36 cellular contexts compared by ENCODE assay signal in genomic region chr6:85255661-85256060, GRCh38.
"Had no signal": no experiment of that assay in that cellular context is flagged by ENCODE, and none has a peak within 500 bp of the region (broad histone marks: within the 10 kb centered on the region; RNA-seq: fewer than 3 reads in every experiment).

No MANE protein-coding gene starts in this region.

- H3K9me3 Mint-ChIP-seq: activated naive CD4-positive, alpha-beta T cell treated with anti-CD3 and anti-CD28 coated beads, Interleukin-2, amount 50 U/mL, for 24 hours; activated naive CD8-positive, alpha-beta T cell treated with anti-CD3 and anti-CD28 coated beads, Interleukin-2, amount 10 ng/mL, durations not matched to agents 7 days and 5 days; activated T-cell treated with anti-CD3 and anti-CD28 coated beads, Interleukin-2, amount 50 U/mL, for 4 hours; activated T-helper 2 cell treated with anti-CD3 and anti-CD28 coated beads, Interferon-gamma antibody, Interleukin-2, Interleukin-4, amounts not matched to agents 10 μg/mL and 5 μg/mL and 100 μg/mL, durations not matched to agents 14 hours and 24 hours and 36 hours had no signal

- H3K4me1 Mint-ChIP-seq: activated naive CD4-positive, alpha-beta T cell treated with anti-CD3 and anti-CD28 coated beads, Interleukin-2, amount 10 ng/mL, durations not matched to agents 7 days and 5 days; activated naive CD4-positive, alpha-beta T cell treated with anti-CD3 and anti-CD28 coated beads, Interleukin-2, amount 50 U/mL, for 24 hours; activated naive CD8-positive, alpha-beta T cell treated with anti-CD3 and anti-CD28 coated beads for 36 hours; activated naive CD8-positive, alpha-beta T cell treated with anti-CD3 and anti-CD28 coated beads, Interleukin-2, amount 10 ng/mL, durations not matched to agents 7 days and 5 days; activated naive CD8-positive, alpha-beta T cell treated with anti-CD3 and anti-CD28 coated beads, Interleukin-2, amount 50 U/mL, for 24 hours; activated T-helper 17 cell treated with anti-CD3 and anti-CD28 coated beads, Interleukin-2, amount 50 U/mL, for 72 hours; central memory CD8-positive, alpha-beta T cell had no signal

- H3K27me3 Mint-ChIP-seq: activated naive CD4-positive, alpha-beta T cell treated with anti-CD3 and anti-CD28 coated beads, Interleukin-2, amount 10 ng/mL, durations not matched to agents 7 days and 5 days; activated naive CD8-positive, alpha-beta T cell treated with anti-CD3 and anti-CD28 coated beads for 36 hours; activated naive CD8-positive, alpha-beta T cell treated with anti-CD3 and anti-CD28 coated beads, Interleukin-2, amount 10 ng/mL, durations not matched to agents 7 days and 5 days; brain had no signal

- H3K36me3 Mint-ChIP-seq: activated naive CD4-positive, alpha-beta T cell treated with anti-CD3 and anti-CD28 coated beads, Interleukin-2, amount 10 ng/mL, durations not matched to agents 7 days and 5 days; activated naive CD4-positive, alpha-beta T cell treated with anti-CD3 and anti-CD28 coated beads, Interleukin-2, amount 50 U/mL, for 24 hours; activated naive CD8-positive, alpha-beta T cell treated with anti-CD3 and anti-CD28 coated beads for 36 hours; activated naive CD8-positive, alpha-beta T cell treated with anti-CD3 and anti-CD28 coated beads, Interleukin-2, amount 10 ng/mL, durations not matched to agents 7 days and 5 days; brain had no signal

- H3K27ac Mint-ChIP-seq: activated naive CD4-positive, alpha-beta T cell treated with anti-CD3 and anti-CD28 coated beads for 36 hours; activated naive CD4-positive, alpha-beta T cell treated with anti-CD3 and anti-CD28 coated beads, Interleukin-2, amount 10 ng/mL, durations not matched to agents 7 days and 5 days; activated naive CD4-positive, alpha-beta T cell treated with anti-CD3 and anti-CD28 coated beads, Interleukin-2, amount 50 U/mL, for 24 hours; activated naive CD4-positive, alpha-beta T cell treated with anti-CD3 and anti-CD28 coated beads, Interleukin-2, amount 50 U/mL, for 72 hours; activated naive CD8-positive, alpha-beta T cell; activated naive CD8-positive, alpha-beta T cell treated with anti-CD3 and anti-CD28 coated beads for 36 hours; activated naive CD8-positive, alpha-beta T cell treated with anti-CD3 and anti-CD28 coated beads, Interleukin-2, amount 10 ng/mL, durations not matched to agents 7 days and 5 days; activated naive CD8-positive, alpha-beta T cell treated with anti-CD3 and anti-CD28 coated beads, Interleukin-2, amount 50 U/mL, for 24 hours; activated T-cell treated with anti-CD3 and anti-CD28 coated beads, Interleukin-2, amount 50 U/mL, for 24 hours; activated T-cell treated with anti-CD3 and anti-CD28 coated beads, Interleukin-2, amount 50 U/mL, for 72 hours; activated T-helper 1 cell treated with anti-CD3 and anti-CD28 coated beads, Interleukin-12 subunit alpha, Interleukin-12 subunit beta, Interleukin-2, Interleukin-4 antibody, amounts not matched to agents 30 ng/mL and 10 ng/mL and 1 ng/mL, durations not matched to agents 14 hours and 24 hours and 36 hours; activated T-helper 17 cell treated with anti-CD3 and anti-CD28 coated beads, Interleukin-2, amount 50 U/mL, for 72 hours; activated T-helper 2 cell treated with anti-CD3 and anti-CD28 coated beads, Interferon-gamma antibody, Interleukin-2, Interleukin-4, amounts not matched to agents 10 μg/mL and 5 μg/mL and 100 μg/mL, durations not matched to agents 14 hours and 24 hours and 36 hours; brain had no signal

- H3K4me3 Mint-ChIP-seq: activated naive CD4-positive, alpha-beta T cell treated with anti-CD3 and anti-CD28 coated beads for 36 hours; activated naive CD4-positive, alpha-beta T cell treated with anti-CD3 and anti-CD28 coated beads, Interleukin-2, amount 10 ng/mL, durations not matched to agents 7 days and 5 days; activated naive CD4-positive, alpha-beta T cell treated with anti-CD3 and anti-CD28 coated beads, Interleukin-2, amount 50 U/mL, for 24 hours; activated naive CD8-positive, alpha-beta T cell; activated naive CD8-positive, alpha-beta T cell treated with anti-CD3 and anti-CD28 coated beads for 36 hours; activated naive CD8-positive, alpha-beta T cell treated with anti-CD3 and anti-CD28 coated beads, Interleukin-2, amount 10 ng/mL, durations not matched to agents 7 days and 5 days; activated naive CD8-positive, alpha-beta T cell treated with anti-CD3 and anti-CD28 coated beads, Interleukin-2, amount 50 U/mL, for 24 hours; activated T-cell treated with anti-CD3 and anti-CD28 coated beads, Interleukin-2, amount 50 U/mL, for 24 hours; activated T-cell treated with anti-CD3 and anti-CD28 coated beads, Interleukin-2, amount 50 U/mL, for 4 hours; activated T-cell treated with anti-CD3 and anti-CD28 coated beads, Interleukin-2, amount 50 U/mL, for 72 hours; activated T-helper 1 cell treated with anti-CD3 and anti-CD28 coated beads, Interleukin-12 subunit alpha, Interleukin-12 subunit beta, Interleukin-2, Interleukin-4 antibody, amounts not matched to agents 30 ng/mL and 10 ng/mL and 1 ng/mL, durations not matched to agents 14 hours and 24 hours and 36 hours; activated T-helper 17 cell treated with anti-CD3 and anti-CD28 coated beads, Interleukin-2, amount 50 U/mL, for 72 hours; brain; central memory CD8-positive, alpha-beta T cell had no signal

- DNase-seq: activated effector memory CD4-positive, alpha-beta T cell treated with anti-CD3 and anti-CD28 coated beads, Interleukin-2, amount 50 U/mL, for 16 hours; activated effector memory CD4-positive, alpha-beta T cell treated with Interleukin-2 at 50 U/mL for 16 hours; activated gamma-delta T cell; activated gamma-delta T cell treated with Interleukin-2 at 50 U/mL for 16 hours; activated naive CD4-positive, alpha-beta T cell; activated naive CD4-positive, alpha-beta T cell treated with anti-CD3 and anti-CD28 coated beads for 36 hours; activated naive CD4-positive, alpha-beta T cell treated with anti-CD3 and anti-CD28 coated beads, Interleukin-2, amount 10 ng/mL, durations not matched to agents 7 days and 5 days; activated naive CD4-positive, alpha-beta T cell treated with anti-CD3 and anti-CD28 coated beads, Interleukin-2, amount 50 U/mL, for 16 hours; activated naive CD4-positive, alpha-beta T cell treated with Interleukin-2 at 50 U/mL for 16 hours; activated naive CD8-positive, alpha-beta T cell treated with anti-CD3 and anti-CD28 coated beads for 36 hours; activated naive CD8-positive, alpha-beta T cell treated with anti-CD3 and anti-CD28 coated beads, Interleukin-2, amount 10 ng/mL, durations not matched to agents 7 days and 5 days; activated naive CD8-positive, alpha-beta T cell treated with anti-CD3 and anti-CD28 coated beads, Interleukin-2, amount 50 U/mL, for 24 hours; activated T-cell treated with anti-CD3 and anti-CD28 coated beads for 4 hours; activated T-cell treated with anti-CD3 and anti-CD28 coated beads, Interleukin-2, amount 50 U/mL, for 1 hour; activated T-cell treated with anti-CD3 and anti-CD28 coated beads, Interleukin-2, amount 50 U/mL, for 24 hours; activated T-cell treated with anti-CD3 and anti-CD28 coated beads, Interleukin-2, amount 50 U/mL, for 4 hours; activated T-cell treated with anti-CD3 and anti-CD28 coated beads, Interleukin-2, amount 50 U/mL, for 48 hours; activated T-cell treated with anti-CD3 and anti-CD28 coated beads, Interleukin-2, amount 50 U/mL, for 72 hours; adrenal gland; amniotic stem cell; amygdala; anterior cingulate cortex; aorta; body of pancreas; brain microvascular endothelial cell; caudate nucleus; central memory CD4-positive, alpha-beta T cell; cerebellar nuclear complex had no signal
